12 cellular contexts compared by ENCODE assay signal in genomic region chrX:41145920-41146608, GRCh38.
DNase-seq lines count a peak whose midpoint lies in the region; ATAC-seq lines count a peak whose summit lies in the region.
"Had no signal": no experiment of that assay in that cellular context is flagged by ENCODE, and none has a peak within 500 bp of the region (broad histone marks: within the 10 kb centered on the region; RNA-seq: fewer than 3 reads in every experiment).

No MANE protein-coding gene starts in this region.

- peaks cover 6% of the 10 kb centered on the region for H3K4me1 Mint-ChIP-seq in activated T-helper 1 cell treated with anti-CD3 and anti-CD28 coated beads, Interleukin-12 subunit alpha, Interleukin-12 subunit beta, Interleukin-2, Interleukin-4 antibody, amounts not matched to agents 30 ng/mL and 10 ng/mL and 1 ng/mL, durations not matched to agents 14 hours and 24 hours and 36 hours (ENCODE audit: low read depth)

- no peak overlapping the region for H3K18ac ChIP-seq in mesenchymal stem cell (ENCODE audit: low read depth in 1 of 2, low read length in 2 of 2)

- in situ Hi-C loops in KBM-7 (cut with MboI; ENCODE audit: low pct_unique_long_range_greater_than_20kb, low sequenced_read_pairs) = no loop called here

- H3K4me3 Mint-ChIP-seq in activated T-helper 1 cell treated with anti-CD3 and anti-CD28 coated beads, Interleukin-12 subunit alpha, Interleukin-12 subunit beta, Interleukin-2, Interleukin-4 antibody, amounts not matched to agents 30 ng/mL and 10 ng/mL and 1 ng/mL, durations not matched to agents 14 hours and 24 hours and 36 hours = no peak overlapping the region
- H3K4me3 Mint-ChIP-seq: activated naive CD8-positive, alpha-beta T cell; T-helper 1 cell treated with Interleukin-12 subunit alpha and Interleukin-12 subunit beta and Interleukin-4 antibody, amounts not matched to agents 30 μg/mL and 1 μg/mL, for 36 hours had no signal

- no peaks in the 10 kb centered on the region for H3K27me3 ChIP-seq in mesenchymal stem cell (ENCODE audit: control insufficient read depth in 1 of 2, insufficient read depth in 1 of 2, low read length in 2 of 2)

- peaks cover 16% of the 10 kb centered on the region for H3K36me3 Mint-ChIP-seq in activated T-helper 1 cell treated with anti-CD3 and anti-CD28 coated beads, Interleukin-12 subunit alpha, Interleukin-12 subunit beta, Interleukin-2, Interleukin-4 antibody, amounts not matched to agents 30 ng/mL and 10 ng/mL and 1 ng/mL, durations not matched to agents 14 hours and 24 hours and 36 hours (ENCODE audit: low read depth)

- peaks cover 0 to 75% of the 10 kb centered on the region in 2 experiments for H3K36me3 ChIP-seq in mesenchymal stem cell (ENCODE audit: control insufficient read depth in 1 of 2, insufficient read depth in 2 of 2, low read depth in 1 of 2, low read length in 2 of 2)

- H3K4me2 ChIP-seq in mesenchymal stem cell (ENCODE audit: low read length, poor library complexity, severe bottlenecking) = no peak overlapping the region

- no peaks in the 10 kb centered on the region for H3K4me1 ChIP-seq in mesenchymal stem cell (ENCODE audit: control insufficient read depth, insufficient read depth, low read depth, low read length)

- H3K23ac ChIP-seq in mesenchymal stem cell (ENCODE audit: low read length in 2 of 2) = no peak overlapping the region

- H2BK5ac ChIP-seq in mesenchymal stem cell (ENCODE audit: low read depth, low read length, poor library complexity, severe bottlenecking) = no peak overlapping the region

- no peak overlapping the region for H2BK120ac ChIP-seq in mesenchymal stem cell (ENCODE audit: low read depth, low read length)

- intact Hi-C loops in posterior cingulate gyrus (cut with DNase I) = no loop called here
- intact Hi-C loops in activated T-helper 1 cell treated with anti-CD3 and anti-CD28 coated beads, Interleukin-12 subunit alpha, Interleukin-12 subunit beta, Interleukin-2, Interleukin-4 antibody, amounts not matched to agents 30 ng/mL and 10 ng/mL and 1 ng/mL, durations not matched to agents 14 hours and 24 hours and 36 hours (cut with micrococcal nuclease) = no loop called here

- DNase-seq in EL (peak; percentile 75), KBM-7 (peak; percentile 13), brain pericyte (ENCODE audit: low read depth, low spot score) (peak; percentile 22), mesenchymal stem cell (peak; percentile 82), posterior cingulate gyrus (no peak)
- DNase-seq in activated effector memory CD4-positive, alpha-beta T cell treated with Interleukin-2 at 50 U/mL for 16 hours = no peak
- DNase-seq in activated T-helper 1 cell treated with anti-CD3 and anti-CD28 coated beads, Interleukin-12 subunit alpha, Interleukin-12 subunit beta, Interleukin-2, Interleukin-4 antibody, amounts not matched to agents 30 ng/mL and 10 ng/mL and 1 ng/mL, durations not matched to agents 14 hours and 24 hours and 36 hours (ENCODE audit: low spot score) = no peak
- DNase-seq: NCI-H2227 treated with DMSO at 0.1 percent for 48 hours, occipital lobe had no signal

- no peak overlapping the region for H3K4ac ChIP-seq in mesenchymal stem cell (ENCODE audit: low read depth in 1 of 2, low read length in 2 of 2)

- no peak overlapping the region for H3K14ac ChIP-seq in mesenchymal stem cell (ENCODE audit: low read length in 2 of 2)

- H3K27ac ChIP-seq in mesenchymal stem cell (ENCODE audit: low read length, poor library complexity, severe bottlenecking) = no peak overlapping the region

- no peaks in the 10 kb centered on the region for H3K79me1 ChIP-seq in mesenchymal stem cell (replicated peaks; ENCODE audit: low read length, poor library complexity, severe bottlenecking)

- H2AFZ ChIP-seq in mesenchymal stem cell (ENCODE audit: low read depth, low read length) = no peak overlapping the region

- H2BK12ac ChIP-seq in mesenchymal stem cell (ENCODE audit: low read length in 2 of 2) = no peak overlapping the region

- no peak for ATAC-seq in GM19397 (IDR thresholded peaks at IDR 0.05; ENCODE audit: unreplicated experiment)

- H3K27ac Mint-ChIP-seq in activated T-helper 1 cell treated with anti-CD3 and anti-CD28 coated beads, Interleukin-12 subunit alpha, Interleukin-12 subunit beta, Interleukin-2, Interleukin-4 antibody, amounts not matched to agents 30 ng/mL and 10 ng/mL and 1 ng/mL, durations not matched to agents 14 hours and 24 hours and 36 hours = no peak overlapping the region
- H3K27ac Mint-ChIP-seq: activated naive CD8-positive, alpha-beta T cell; T-helper 1 cell treated with Interleukin-12 subunit alpha and Interleukin-12 subunit beta and Interleukin-4 antibody, amounts not matched to agents 30 μg/mL and 1 μg/mL, for 36 hours had no signal

- H3K9me3 ChIP-seq in mesenchymal stem cell (ENCODE audit: control insufficient read depth, low read length) = no peaks in the 10 kb centered on the region

- no peaks in the 10 kb centered on the region for H3K9me3 Mint-ChIP-seq in activated T-helper 1 cell treated with anti-CD3 and anti-CD28 coated beads, Interleukin-12 subunit alpha, Interleukin-12 subunit beta, Interleukin-2, Interleukin-4 antibody, amounts not matched to agents 30 ng/mL and 10 ng/mL and 1 ng/mL, durations not matched to agents 14 hours and 24 hours and 36 hours
- H3K9me3 Mint-ChIP-seq: T-helper 1 cell treated with Interleukin-12 subunit alpha and Interleukin-12 subunit beta and Interleukin-4 antibody, amounts not matched to agents 30 μg/mL and 1 μg/mL, for 36 hours had no signal

- no peak overlapping the region for H3K9ac ChIP-seq in mesenchymal stem cell (ENCODE audit: low read length)

- no peak overlapping the region for H2AK5ac ChIP-seq in mesenchymal stem cell (ENCODE audit: low read length, severe bottlenecking)

- no peak overlapping the region for H2BK15ac ChIP-seq in mesenchymal stem cell (ENCODE audit: low read depth, poor library complexity, severe bottlenecking)

- 60% methylated on average over 1 of the region's 2 CpGs for WGBS in mesenchymal stem cell

- H4K8ac ChIP-seq in mesenchymal stem cell (ENCODE audit: low read length) = no peak overlapping the region

- no peak overlapping the region for H3K4me3 ChIP-seq in mesenchymal stem cell (ENCODE audit: insufficient read depth in 1 of 2, low read depth in 1 of 2, low read length in 2 of 2)

- no peak overlapping the region for H4K91ac ChIP-seq in mesenchymal stem cell (ENCODE audit: low read length)

- H3K27me3 Mint-ChIP-seq in activated T-helper 1 cell treated with anti-CD3 and anti-CD28 coated beads, Interleukin-12 subunit alpha, Interleukin-12 subunit beta, Interleukin-2, Interleukin-4 antibody, amounts not matched to agents 30 ng/mL and 10 ng/mL and 1 ng/mL, durations not matched to agents 14 hours and 24 hours and 36 hours (ENCODE audit: insufficient read depth) = no peaks in the 10 kb centered on the region
- H3K27me3 Mint-ChIP-seq: activated naive CD8-positive, alpha-beta T cell had no signal

Comparison
In these comparisons a context has a peak if more than half of its experiments do, and no peak if none do; other contexts are left out.
1. DNase-seq: peak in EL (single experiment), KBM-7 (single experiment), brain pericyte (single experiment) and mesenchymal stem cell (single experiment); none in activated effector memory CD4-positive, alpha-beta T cell treated with Interleukin-2 at 50 U/mL for 16 hours (single experiment), posterior cingulate gyrus (0 of 10) and activated T-helper 1 cell treated with anti-CD3 and anti-CD28 coated beads, Interleukin-12 subunit alpha, Interleukin-12 subunit beta, Interleukin-2, Interleukin-4 antibody, amounts not matched to agents 30 ng/mL and 10 ng/mL and 1 ng/mL, durations not matched to agents 14 hours and 24 hours and 36 hours (single experiment).